Comparison of ENCODE assay signal across 16 cellular contexts in the genomic region with DNA sequence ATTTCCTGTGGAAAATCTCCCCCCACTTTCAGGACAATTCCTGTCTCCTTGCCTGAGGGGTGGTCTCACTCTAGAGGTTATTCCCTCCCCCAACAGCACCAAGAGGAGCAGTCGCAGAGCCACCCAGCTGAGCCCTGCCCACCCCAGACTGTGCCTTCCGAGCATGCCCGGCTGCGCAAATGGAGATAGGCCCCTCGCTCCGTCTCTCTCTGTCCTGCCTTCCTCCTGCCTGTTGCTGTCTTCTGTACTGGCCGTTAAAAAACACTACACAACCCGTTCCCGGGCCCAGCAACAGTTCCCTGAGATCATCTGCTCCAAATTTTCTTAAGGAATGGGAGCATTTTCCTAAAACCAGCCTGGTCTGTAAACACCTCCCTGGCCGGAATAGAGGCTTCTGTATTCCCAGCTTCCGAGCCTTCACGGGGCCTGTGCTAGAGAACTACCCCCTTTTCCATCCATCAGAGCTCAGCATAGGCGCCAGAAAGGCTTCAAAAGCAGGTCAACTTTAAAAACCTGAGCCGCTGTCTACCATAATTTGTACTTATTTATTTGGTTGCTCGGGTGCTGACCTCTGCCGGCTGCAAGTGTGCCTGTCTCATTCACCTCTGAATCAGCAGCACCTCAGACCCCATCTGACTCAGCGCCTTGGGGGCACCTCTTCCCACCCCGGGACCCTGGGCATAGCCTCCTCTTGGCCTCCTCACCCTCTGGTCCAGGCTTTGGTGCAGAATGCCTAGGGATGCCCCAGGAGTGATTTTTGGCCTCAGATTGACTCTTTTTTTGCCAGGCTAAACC.
DNase-seq lines count a peak whose midpoint lies in the region; ATAC-seq and TF ChIP-seq lines count a peak whose summit lies in the region.
"Had no signal": no experiment of that assay in that cellular context is flagged by ENCODE, and none has a peak within 500 bp of the region (broad histone marks: within the 10 kb centered on the region; RNA-seq: fewer than 3 reads in every experiment).

No MANE protein-coding gene starts in this region.

- no peaks in the 10 kb centered on the region; the same call in 1 of the 2 replicates for H3K9me3 Mint-ChIP-seq in HFFc6
- H3K9me3 Mint-ChIP-seq in WTC11 = no peaks in the 10 kb centered on the region
- H3K9me3 Mint-ChIP-seq: stimulated activated naive CD8-positive, alpha-beta T cell treated with anti-CD3 and anti-CD28 coated beads, Interleukin-15, amount 100 ng/mL, for 72 hours had no signal

- H3K27me3 ChIP-seq in BJ (ENCODE audit: control insufficient read depth, insufficient read depth, low read length) (peaks cover 4% of the 10 kb centered on the region; the same call in 1 of the 2 replicates), kidney epithelial cell (ENCODE audit: control insufficient read depth, insufficient read depth, low read length) (no peaks in the 10 kb centered on the region)
- H3K27me3 ChIP-seq: pancreas had no signal

- ATAC-seq in WTC11 = no peak
- ATAC-seq: pancreas; stimulated activated naive CD8-positive, alpha-beta T cell treated with anti-CD3 and anti-CD28 coated beads, Interleukin-15, amount 100 ng/mL, for 72 hours had no signal

- H3K27ac Mint-ChIP-seq in HFFc6 = no peak overlapping the region
- H3K27ac Mint-ChIP-seq in WTC11 = peak overlapping the region; percentile 36; the same call in 1 of the 2 replicates
- H3K27ac Mint-ChIP-seq: stimulated activated naive CD8-positive, alpha-beta T cell treated with anti-CD3 and anti-CD28 coated beads, Interleukin-15, amount 100 ng/mL, for 72 hours had no signal

- H3K27me3 Mint-ChIP-seq in HFFc6 (ENCODE audit: insufficient read depth) = peaks cover 4% of the 10 kb centered on the region; the same call in 1 of the 2 replicates
- H3K27me3 Mint-ChIP-seq in WTC11 (ENCODE audit: low read depth) = no peaks in the 10 kb centered on the region

- TF ChIP-seq CTCF in BJ (IDR thresholded peaks at IDR 0.05; ENCODE audit: insufficient read depth, low read depth, low read length) (peak; percentile 28; the same call in 1 of the 2 replicates), HFFc6 (IDR thresholded peaks at IDR 0.05) (peak; percentile 48; the same call in 1 of the 2 replicates), WTC11 (IDR thresholded peaks at IDR 0.05) (no peak), kidney epithelial cell (IDR thresholded peaks at IDR 0.05; ENCODE audit: insufficient read depth, low read length, poor library complexity, severe bottlenecking) (peak; percentile 29)

- DNase-seq in BJ (ENCODE audit: low read depth) = no peak
- DNase-seq in HFFc6 = peak; percentile 5
- no peak for DNase-seq in WTC11 (ENCODE audit: low spot score)
- no peak for DNase-seq in kidney epithelial cell (ENCODE audit: low read depth)
- no peak for DNase-seq in putamen (ENCODE audit: low spot score)
- DNase-seq in D341Med (ENCODE audit: low spot score) = no peak
- DNase-seq in T-helper 9 cell = no peak
- no peak for DNase-seq in SKM-1 treated with dmso at 0.1 percent for 144 hours (lab: John Stamatoyannopoulos, UW; ENCODE audit: unreplicated experiment)
- DNase-seq: activated CD4-positive, CD25-positive, alpha-beta regulatory T cell; activated CD8-positive, alpha-beta memory T cell treated with anti-CD3 and anti-CD28 coated beads, Interleukin-2, amount 50 U/mL, for 4 hours; activated naive CD4-positive, alpha-beta T cell treated with anti-CD3 and anti-CD28 coated beads, Interleukin-2, amount 50 U/mL, for 16 hours; C1 segment of cervical spinal cord; DMS79 treated with DMSO at 0.1 percent for 48 hours; stimulated activated CD4-positive, alpha-beta T cell treated with anti-CD3 and anti-CD28 coated beads, Interleukin-12 subunit alpha, Interleukin-12 subunit beta, amount 100 ng/mL, for 4 hours; stimulated activated naive CD8-positive, alpha-beta T cell treated with anti-CD3 and anti-CD28 coated beads, Interleukin-15, amount 100 ng/mL, for 72 hours had no signal

- CTCF ChIA-PET in BJ (lab: Yijun Ruan, JAX) = no interaction called here
- CTCF ChIA-PET in WTC11 (lab: Charles Lee) = no interaction called here

- H3K4me3 ChIP-seq in BJ (ENCODE audit: low read depth, low read length) = no peak overlapping the region
- no peak overlapping the region for H3K4me3 ChIP-seq in kidney epithelial cell (ENCODE audit: low read depth, low read length)
- H3K4me3 ChIP-seq: pancreas had no signal

- H3K4me3 Mint-ChIP-seq in HFFc6 = no peak overlapping the region
- H3K4me3 Mint-ChIP-seq in WTC11 = no peak overlapping the region
- H3K4me3 Mint-ChIP-seq: stimulated activated naive CD8-positive, alpha-beta T cell treated with anti-CD3 and anti-CD28 coated beads, Interleukin-15, amount 100 ng/mL, for 72 hours had no signal

- peaks cover under 1% of the 10 kb centered on the region; the same call in 1 of the 2 replicates for H3K36me3 Mint-ChIP-seq in HFFc6 (ENCODE audit: low read depth)
- peaks cover 4% of the 10 kb centered on the region for H3K36me3 Mint-ChIP-seq in WTC11

- H3K36me3 ChIP-seq in BJ (ENCODE audit: control insufficient read depth, insufficient read depth, low read length) = no peaks in the 10 kb centered on the region
- no peaks in the 10 kb centered on the region for H3K36me3 ChIP-seq in kidney epithelial cell (ENCODE audit: control insufficient read depth, insufficient read depth, low read length)
- H3K36me3 ChIP-seq: pancreas had no signal

- peaks cover 14% of the 10 kb centered on the region for H3K4me1 Mint-ChIP-seq in HFFc6 (ENCODE audit: low read depth)
- H3K4me1 Mint-ChIP-seq in WTC11 = peaks cover 9% of the 10 kb centered on the region
- H3K4me1 Mint-ChIP-seq: stimulated activated naive CD8-positive, alpha-beta T cell treated with anti-CD3 and anti-CD28 coated beads, Interleukin-15, amount 100 ng/mL, for 72 hours had no signal

- POLR2A ChIA-PET in BJ (lab: Charles Lee) = no interaction called here
- POLR2A ChIA-PET in WTC11 (lab: Charles Lee) = no interaction called here

TF ChIP-seq in WTC11, 78 proteins besides CTCF, POLR2A, EP300 and RAD21 (continues in another document):
- no peak for TF ChIP-seq NFYB (CRISPR knock-in tag; conservative IDR thresholded peaks at IDR 0.05; ENCODE audit: low read depth)
- no peak for TF ChIP-seq GRHL2 (CRISPR knock-in tag; IDR thresholded peaks at IDR 0.05; ENCODE audit: insufficient replicate concordance, severe bottlenecking)
- TF ChIP-seq, protein P1, sequence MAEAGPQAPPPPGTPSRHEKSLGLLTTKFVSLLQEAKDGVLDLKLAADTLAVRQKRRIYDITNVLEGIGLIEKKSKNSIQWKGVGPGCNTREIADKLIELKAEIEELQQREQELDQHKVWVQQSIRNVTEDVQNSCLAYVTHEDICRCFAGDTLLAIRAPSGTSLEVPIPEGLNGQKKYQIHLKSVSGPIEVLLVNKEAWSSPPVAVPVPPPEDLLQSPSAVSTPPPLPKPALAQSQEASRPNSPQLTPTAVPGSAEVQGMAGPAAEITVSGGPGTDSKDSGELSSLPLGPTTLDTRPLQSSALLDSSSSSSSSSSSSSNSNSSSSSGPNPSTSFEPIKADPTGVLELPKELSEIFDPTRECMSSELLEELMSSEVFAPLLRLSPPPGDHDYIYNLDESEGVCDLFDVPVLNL (CRISPR knock-in tag; IDR thresholded peaks at IDR 0.05; ENCODE audit: borderline replicate concordance, low read depth) = no peak
- TF ChIP-seq, protein P2, sequence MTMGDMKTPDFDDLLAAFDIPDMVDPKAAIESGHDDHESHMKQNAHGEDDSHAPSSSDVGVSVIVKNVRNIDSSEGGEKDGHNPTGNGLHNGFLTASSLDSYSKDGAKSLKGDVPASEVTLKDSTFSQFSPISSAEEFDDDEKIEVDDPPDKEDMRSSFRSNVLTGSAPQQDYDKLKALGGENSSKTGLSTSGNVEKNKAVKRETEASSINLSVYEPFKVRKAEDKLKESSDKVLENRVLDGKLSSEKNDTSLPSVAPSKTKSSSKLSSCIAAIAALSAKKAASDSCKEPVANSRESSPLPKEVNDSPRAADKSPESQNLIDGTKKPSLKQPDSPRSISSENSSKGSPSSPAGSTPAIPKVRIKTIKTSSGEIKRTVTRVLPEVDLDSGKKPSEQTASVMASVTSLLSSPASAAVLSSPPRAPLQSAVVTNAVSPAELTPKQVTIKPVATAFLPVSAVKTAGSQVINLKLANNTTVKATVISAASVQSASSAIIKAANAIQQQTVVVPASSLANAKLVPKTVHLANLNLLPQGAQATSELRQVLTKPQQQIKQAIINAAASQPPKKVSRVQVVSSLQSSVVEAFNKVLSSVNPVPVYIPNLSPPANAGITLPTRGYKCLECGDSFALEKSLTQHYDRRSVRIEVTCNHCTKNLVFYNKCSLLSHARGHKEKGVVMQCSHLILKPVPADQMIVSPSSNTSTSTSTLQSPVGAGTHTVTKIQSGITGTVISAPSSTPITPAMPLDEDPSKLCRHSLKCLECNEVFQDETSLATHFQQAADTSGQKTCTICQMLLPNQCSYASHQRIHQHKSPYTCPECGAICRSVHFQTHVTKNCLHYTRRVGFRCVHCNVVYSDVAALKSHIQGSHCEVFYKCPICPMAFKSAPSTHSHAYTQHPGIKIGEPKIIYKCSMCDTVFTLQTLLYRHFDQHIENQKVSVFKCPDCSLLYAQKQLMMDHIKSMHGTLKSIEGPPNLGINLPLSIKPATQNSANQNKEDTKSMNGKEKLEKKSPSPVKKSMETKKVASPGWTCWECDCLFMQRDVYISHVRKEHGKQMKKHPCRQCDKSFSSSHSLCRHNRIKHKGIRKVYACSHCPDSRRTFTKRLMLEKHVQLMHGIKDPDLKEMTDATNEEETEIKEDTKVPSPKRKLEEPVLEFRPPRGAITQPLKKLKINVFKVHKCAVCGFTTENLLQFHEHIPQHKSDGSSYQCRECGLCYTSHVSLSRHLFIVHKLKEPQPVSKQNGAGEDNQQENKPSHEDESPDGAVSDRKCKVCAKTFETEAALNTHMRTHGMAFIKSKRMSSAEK (CRISPR knock-in tag; IDR thresholded peaks at IDR 0.05; ENCODE audit: borderline replicate concordance) = no peak
- no peak for TF ChIP-seq TEAD4 (CRISPR knock-in tag; IDR thresholded peaks at IDR 0.05)
- TF ChIP-seq, protein P3, sequence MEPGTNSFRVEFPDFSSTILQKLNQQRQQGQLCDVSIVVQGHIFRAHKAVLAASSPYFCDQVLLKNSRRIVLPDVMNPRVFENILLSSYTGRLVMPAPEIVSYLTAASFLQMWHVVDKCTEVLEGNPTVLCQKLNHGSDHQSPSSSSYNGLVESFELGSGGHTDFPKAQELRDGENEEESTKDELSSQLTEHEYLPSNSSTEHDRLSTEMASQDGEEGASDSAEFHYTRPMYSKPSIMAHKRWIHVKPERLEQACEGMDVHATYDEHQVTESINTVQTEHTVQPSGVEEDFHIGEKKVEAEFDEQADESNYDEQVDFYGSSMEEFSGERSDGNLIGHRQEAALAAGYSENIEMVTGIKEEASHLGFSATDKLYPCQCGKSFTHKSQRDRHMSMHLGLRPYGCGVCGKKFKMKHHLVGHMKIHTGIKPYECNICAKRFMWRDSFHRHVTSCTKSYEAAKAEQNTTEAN (CRISPR knock-in tag; IDR thresholded peaks at IDR 0.05) = no peak
- no peak for TF ChIP-seq NR3C1 (CRISPR knock-in tag; conservative IDR thresholded peaks at IDR 0.05; ENCODE audit: low read depth)
- no peak for TF ChIP-seq RORB (CRISPR knock-in tag; IDR thresholded peaks at IDR 0.05)
- TF ChIP-seq ZNF416 (CRISPR knock-in tag; IDR thresholded peaks at IDR 0.05) = no peak
